In genomic region chr1:149851585-149852213, GRCh38 we compare ENCODE assay signal across 8 cellular contexts. TPM values are rescaled to one million over a fixed set of nuclear protein-coding genes. Genes with fewer than 3 reads are reported as not detected.
A peak's percentile ranks its signal among the peaks of the same experiment; 100 is the strongest.
DNase-seq lines count a peak whose midpoint lies in the region; ATAC-seq and TF ChIP-seq lines count a peak whose summit lies in the region.
"Not testable (repeated sequence)": the region's sequence is repeated elsewhere in the genome, so short reads cannot be mapped to it uniquely, and the experiment has no call there.

No MANE protein-coding gene starts in this region.

- H3K4me3 Mint-ChIP-seq in activated naive CD8-positive, alpha-beta T cell treated with anti-CD3 and anti-CD28 coated beads, Interleukin-2, amount 50 U/mL, for 24 hours = not testable (repeated sequence)

- DNase-seq in activated naive CD8-positive, alpha-beta T cell treated with anti-CD3 and anti-CD28 coated beads, Interleukin-2, amount 50 U/mL, for 24 hours; lower lobe of right lung; aorta: not testable (repeated sequence)

- not testable (repeated sequence) for H3K4me3 ChIP-seq in lower lobe of right lung; aorta (ENCODE audit: low read length in 2 of 2)

- not testable (repeated sequence) for H3K9me3 ChIP-seq in lower lobe of right lung; aorta (ENCODE audit: control insufficient read depth, low read length)

- TF ChIP-seq CTCF in lower lobe of right lung (IDR thresholded peaks at IDR 0.05) = not testable (repeated sequence)

- peaks cover 33% of the 10 kb centered on the region for H3K4me1 Mint-ChIP-seq in activated naive CD8-positive, alpha-beta T cell treated with anti-CD3 and anti-CD28 coated beads, Interleukin-2, amount 50 U/mL, for 24 hours

- ATAC-seq in GM18858 (IDR thresholded peaks at IDR 0.05; ENCODE audit: unreplicated experiment) (peak; percentile 30), GM19467 (IDR thresholded peaks at IDR 0.05; ENCODE audit: unreplicated experiment) (peak; percentile 37), HG02588 (IDR thresholded peaks at IDR 0.05; ENCODE audit: unreplicated experiment) (peak; percentile 41), HG03066 (IDR thresholded peaks at IDR 0.05; ENCODE audit: low read depth, unreplicated experiment) (peak; percentile 29), HG03571 (IDR thresholded peaks at IDR 0.05; ENCODE audit: unreplicated experiment) (peak; percentile 37), lower lobe of right lung (peak; percentile 80 to 86), aorta (ENCODE audit: low FRiP score) (peak; percentile 87)
- peak; percentile 61 for ATAC-seq in activated naive CD8-positive, alpha-beta T cell treated with anti-CD3 and anti-CD28 coated beads, Interleukin-2, amount 50 U/mL, for 24 hours

- H3K27me3 ChIP-seq in lower lobe of right lung (ENCODE audit: low read depth); aorta (ENCODE audit: control insufficient read depth in 1 of 2, insufficient read depth in 2 of 2, low read length in 1 of 2): not testable (repeated sequence)

- no CpG with 5 or more reads among the region's 53 CpGs for WGBS in aorta, 2 donors

- H3K36me3 ChIP-seq in lower lobe of right lung; aorta (ENCODE audit: control insufficient read depth in 1 of 2, insufficient read depth in 2 of 2, low read length in 1 of 2): not testable (repeated sequence)

- not testable (repeated sequence) for H3K36me3 Mint-ChIP-seq in activated naive CD8-positive, alpha-beta T cell treated with anti-CD3 and anti-CD28 coated beads, Interleukin-2, amount 50 U/mL, for 24 hours (ENCODE audit: low read depth)

- not testable (repeated sequence) for H3K9me3 Mint-ChIP-seq in activated naive CD8-positive, alpha-beta T cell treated with anti-CD3 and anti-CD28 coated beads, Interleukin-2, amount 50 U/mL, for 24 hours

- H3K27ac Mint-ChIP-seq in activated naive CD8-positive, alpha-beta T cell treated with anti-CD3 and anti-CD28 coated beads, Interleukin-2, amount 50 U/mL, for 24 hours = not testable (repeated sequence)

- peaks cover 17% of the 10 kb centered on the region for H3K4me1 ChIP-seq in lower lobe of right lung
- not testable (repeated sequence) for H3K4me1 ChIP-seq in aorta (ENCODE audit: control insufficient read depth in 1 of 2, insufficient read depth in 2 of 2, low read length in 2 of 2)

- not testable (repeated sequence) for H3K27me3 Mint-ChIP-seq in activated naive CD8-positive, alpha-beta T cell treated with anti-CD3 and anti-CD28 coated beads, Interleukin-2, amount 50 U/mL, for 24 hours

- H3K27ac ChIP-seq in lower lobe of right lung; aorta (ENCODE audit: low read depth in 1 of 2, low read length in 2 of 2): not testable (repeated sequence)

- intact Hi-C loops in lower lobe of right lung (cut with DNase I); aorta (cut with DNase I): not testable (repeated sequence)

RNA-seq across cellular contexts. Expression of gene BOLA1, which starts 47.7 kb away (rescaled TPM):
- total RNA-seq in lower lobe of right lung = 11.5 TPM
- total RNA-seq in aorta = 10 to 100 TPM in 1 of 2 donors, 1 to 10 TPM in 1; 8.7 to 14.0 TPM
- polyA plus RNA-seq in aorta = 10 to 100 TPM; 22.3 to 26.6 TPM

Comparison
In these comparisons a context has a peak if more than half of its experiments do, and no peak if none do; other contexts are left out.
1. ATAC-seq: peak in every context shown above with its lines; median percentile 87 in aorta; 83 in lower lobe of right lung; 61 in activated naive CD8-positive, alpha-beta T cell treated with anti-CD3 and anti-CD28 coated beads, Interleukin-2, amount 50 U/mL, for 24 hours; 41 in HG02588; 37 in GM19467; 37 in HG03571; 30 in GM18858; 29 in HG03066.